Comparison of ENCODE assay signal across 19 cellular contexts in the genomic region with DNA sequence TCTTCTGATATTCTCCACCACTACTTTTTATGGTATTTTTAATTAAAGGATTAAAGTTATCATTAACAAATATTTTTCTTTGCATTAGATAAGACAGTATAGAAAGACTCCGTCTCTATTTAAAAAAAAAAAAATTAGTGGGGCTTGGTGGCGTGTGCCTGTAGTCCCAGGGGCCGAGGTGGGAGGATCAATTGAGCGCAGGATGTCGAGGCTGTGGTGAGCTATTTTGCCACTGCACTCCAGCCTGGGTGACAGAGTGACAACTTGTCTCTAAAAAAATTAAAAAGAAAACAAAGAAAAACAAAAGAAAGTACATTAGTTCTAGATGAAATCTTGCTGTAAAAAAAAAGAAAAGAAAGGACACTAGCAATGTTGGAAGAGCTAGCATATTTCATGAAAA.
"Had no signal": no experiment of that assay in that cellular context is flagged by ENCODE, and none has a peak within 500 bp of the region (broad histone marks: within the 10 kb centered on the region; RNA-seq: fewer than 3 reads in every experiment).

No MANE protein-coding gene starts in this region.

- H3K9me3 Mint-ChIP-seq: dendritic cell treated with granulocyte-macrophage colony-stimulating factor and Interleukin-4, amounts not matched to agents 40 ng/mL and 50 ng/mL, for 4 days; neural crest cell had no signal

- H3K27me3 Mint-ChIP-seq: activated CD8-positive, alpha-beta memory T cell treated with anti-CD3 and anti-CD28 coated beads, Interleukin-2, amount 10 ng/mL, durations not matched to agents 7 days and 5 days; dendritic cell treated with granulocyte-macrophage colony-stimulating factor and Interleukin-4, amounts not matched to agents 40 ng/mL and 50 ng/mL, for 4 days had no signal

- H3K36me3 Mint-ChIP-seq: stimulated activated naive B cell treated with anti-CD40 and anti-IgM and Interleukin-4, amounts not matched to agents 10 μg/mL and 1 μg/mL and 100 μg/mL, for 72 hours had no signal

- H3K4me3 Mint-ChIP-seq: activated CD8-positive, alpha-beta memory T cell treated with anti-CD3 and anti-CD28 coated beads, Interleukin-2, amount 10 ng/mL, durations not matched to agents 7 days and 5 days; dendritic cell treated with granulocyte-macrophage colony-stimulating factor and Interleukin-4, amounts not matched to agents 40 ng/mL and 50 ng/mL, for 4 days; neural crest cell; stimulated activated naive B cell treated with anti-CD40 and anti-IgM and Interleukin-4, amounts not matched to agents 10 μg/mL and 1 μg/mL and 100 μg/mL, for 72 hours had no signal

- H3K4me1 Mint-ChIP-seq: neural crest cell had no signal

- ATAC-seq: activated CD8-positive, alpha-beta memory T cell treated with anti-CD3 and anti-CD28 coated beads, Interleukin-2, amount 10 ng/mL, durations not matched to agents 7 days and 5 days; esophagus mucosa; gastrocnemius medialis; heart left ventricle; left lobe of liver; stimulated activated naive B cell treated with anti-CD40 and anti-IgM and Interleukin-4, amounts not matched to agents 10 μg/mL and 1 μg/mL and 100 μg/mL, for 72 hours had no signal

- H3K27ac Mint-ChIP-seq: activated CD8-positive, alpha-beta memory T cell treated with anti-CD3 and anti-CD28 coated beads, Interleukin-2, amount 10 ng/mL, durations not matched to agents 7 days and 5 days; dendritic cell treated with granulocyte-macrophage colony-stimulating factor and Interleukin-4, amounts not matched to agents 40 ng/mL and 50 ng/mL, for 4 days; stimulated activated naive B cell treated with anti-CD40 and anti-IgM and Interleukin-4, amounts not matched to agents 10 μg/mL and 1 μg/mL and 100 μg/mL, for 72 hours had no signal

- FAIRE-seq: kidney had no signal

- DNase-seq: activated CD4-positive, CD25-positive, alpha-beta regulatory T cell; activated CD8-positive, alpha-beta memory T cell treated with anti-CD3 and anti-CD28 coated beads, Interleukin-2, amount 10 ng/mL, durations not matched to agents 7 days and 5 days; activated gamma-delta T cell; effector CD8-positive, alpha-beta T cell; gastrocnemius medialis; heart left ventricle; kidney; midbrain; retina; spleen; stimulated activated naive B cell treated with anti-CD40 and anti-IgM and Interleukin-4, amounts not matched to agents 10 μg/mL and 1 μg/mL and 100 μg/mL, for 72 hours; substantia nigra; SW 1271; T-helper 9 cell; tibial artery had no signal
